21 cellular contexts compared by ENCODE assay signal in genomic region chr3:64728994-64729393, GRCh38. TPM values are rescaled to one million over a fixed set of nuclear protein-coding genes. Genes with fewer than 3 reads are reported as not detected.
"Had no signal": no experiment of that assay in that cellular context is flagged by ENCODE, and none has a peak within 500 bp of the region (broad histone marks: within the 10 kb centered on the region; RNA-seq: fewer than 3 reads in every experiment).

No MANE protein-coding gene starts in this region.

- H3K4me2 ChIP-seq: hepatocyte had no signal

- H3K79me2 ChIP-seq: hepatocyte had no signal

- H3K4me3 ChIP-seq: colonic mucosa, hepatocyte had no signal

- ATAC-seq: activated CD4-positive, alpha-beta T cell treated with anti-CD3 and anti-CD28 coated beads for 36 hours; activated CD8-positive, alpha-beta memory T cell treated with anti-CD3 and anti-CD28 coated beads, Interleukin-2, amount 10 ng/mL, durations not matched to agents 7 days and 5 days; SK-N-SH treated with all-trans-retinoic acid at 6 μM for 48 hours; T-cell; WTC11 had no signal

- H3K27me3 Mint-ChIP-seq: activated CD4-positive, alpha-beta memory T cell treated with anti-CD3 and anti-CD28 coated beads, Interleukin-2, amount 10 ng/mL, durations not matched to agents 7 days and 5 days; activated CD4-positive, alpha-beta T cell treated with anti-CD3 and anti-CD28 coated beads for 36 hours; activated CD8-positive, alpha-beta memory T cell treated with anti-CD3 and anti-CD28 coated beads, Interleukin-2, amount 10 ng/mL, durations not matched to agents 7 days and 5 days; activated naive CD8-positive, alpha-beta T cell; activated T-cell treated with anti-CD3 and anti-CD28 coated beads, Interleukin-2, amount 50 U/mL, for 24 hours; T-cell had no signal

- H3K4me1 ChIP-seq: colonic mucosa had no signal

- FAIRE-seq: endometrium, small intestine had no signal

- H3K36me3 Mint-ChIP-seq: activated CD8-positive, alpha-beta memory T cell treated with anti-CD3 and anti-CD28 coated beads, Interleukin-2, amount 10 ng/mL, durations not matched to agents 7 days and 5 days; activated naive CD8-positive, alpha-beta T cell; T-cell; WTC11 had no signal

- H3K9me3 Mint-ChIP-seq: activated CD4-positive, alpha-beta memory T cell treated with anti-CD3 and anti-CD28 coated beads, Interleukin-2, amount 10 ng/mL, durations not matched to agents 7 days and 5 days; nephron progenitor cell had no signal

- H3K9me3 ChIP-seq: colonic mucosa had no signal

- H3K4me1 Mint-ChIP-seq: activated CD4-positive, alpha-beta memory T cell treated with anti-CD3 and anti-CD28 coated beads, Interleukin-2, amount 10 ng/mL, durations not matched to agents 7 days and 5 days; activated CD4-positive, alpha-beta T cell treated with anti-CD3 and anti-CD28 coated beads for 36 hours; activated CD8-positive, alpha-beta memory T cell treated with anti-CD3 and anti-CD28 coated beads, Interleukin-2, amount 10 ng/mL, durations not matched to agents 7 days and 5 days; nephron progenitor cell; T-cell had no signal

- DNase-seq: activated CD4-positive, alpha-beta memory T cell treated with anti-CD3 and anti-CD28 coated beads, Interleukin-2, amount 10 ng/mL, durations not matched to agents 7 days and 5 days; activated CD4-positive, alpha-beta T cell treated with anti-CD3 and anti-CD28 coated beads for 36 hours; activated CD8-positive, alpha-beta memory T cell treated with anti-CD3 and anti-CD28 coated beads, Interleukin-2, amount 10 ng/mL, durations not matched to agents 7 days and 5 days; activated effector memory CD4-positive, alpha-beta T cell treated with Interleukin-2 at 50 U/mL for 16 hours; activated T-cell treated with anti-CD3 and anti-CD28 coated beads, Interleukin-2, amount 50 U/mL, for 24 hours; central memory CD4-positive, alpha-beta T cell; colonic mucosa; mammary epithelial cell; midbrain; nephron progenitor cell; occipital lobe; SIG-M5; stimulated activated CD4-positive, alpha-beta T cell treated with anti-CD3 and anti-CD28 coated beads, Interleukin-15, amount 100 ng/mL, for 24 hours; stimulated activated CD4-positive, alpha-beta T cell treated with anti-CD3 and anti-CD28 coated beads, Interleukin-4, amount 100 ng/mL, for 1 hour; T-cell had no signal

- H3K36me3 ChIP-seq: colonic mucosa had no signal

- H3K27me3 ChIP-seq: colonic mucosa, hepatocyte had no signal

- H3K4me3 Mint-ChIP-seq: activated CD4-positive, alpha-beta memory T cell treated with anti-CD3 and anti-CD28 coated beads, Interleukin-2, amount 10 ng/mL, durations not matched to agents 7 days and 5 days; activated CD4-positive, alpha-beta T cell treated with anti-CD3 and anti-CD28 coated beads for 36 hours; activated CD8-positive, alpha-beta memory T cell treated with anti-CD3 and anti-CD28 coated beads, Interleukin-2, amount 10 ng/mL, durations not matched to agents 7 days and 5 days; activated naive CD8-positive, alpha-beta T cell; activated T-cell treated with anti-CD3 and anti-CD28 coated beads, Interleukin-2, amount 50 U/mL, for 24 hours; nephron progenitor cell; T-cell; WTC11 had no signal

- H3K27ac Mint-ChIP-seq: activated CD4-positive, alpha-beta memory T cell treated with anti-CD3 and anti-CD28 coated beads, Interleukin-2, amount 10 ng/mL, durations not matched to agents 7 days and 5 days; activated CD4-positive, alpha-beta T cell treated with anti-CD3 and anti-CD28 coated beads for 36 hours; activated CD8-positive, alpha-beta memory T cell treated with anti-CD3 and anti-CD28 coated beads, Interleukin-2, amount 10 ng/mL, durations not matched to agents 7 days and 5 days; activated naive CD8-positive, alpha-beta T cell; activated T-cell treated with anti-CD3 and anti-CD28 coated beads, Interleukin-2, amount 50 U/mL, for 24 hours; nephron progenitor cell; T-cell; WTC11 had no signal

- H2AFZ ChIP-seq: hepatocyte had no signal

- H3K27ac ChIP-seq: colonic mucosa, hepatocyte had no signal

RNA-seq across cellular contexts. Expression of gene ADAMTS9, which starts 41.2 kb away (rescaled TPM):
- total RNA-seq: activated CD4-positive, alpha-beta memory T cell treated with anti-CD3 and anti-CD28 coated beads, Interleukin-2, amount 10 ng/mL, durations not matched to agents 7 days and 5 days; activated CD4-positive, alpha-beta T cell treated with anti-CD3 and anti-CD28 coated beads for 36 hours; activated CD8-positive, alpha-beta memory T cell treated with anti-CD3 and anti-CD28 coated beads, Interleukin-2, amount 10 ng/mL, durations not matched to agents 7 days and 5 days had no signal
